In genomic region chr2:192127434-192127833, GRCh38 we compare ENCODE assay signal across 18 cellular contexts.
DNase-seq lines count a peak whose midpoint lies in the region; ATAC-seq and TF ChIP-seq lines count a peak whose summit lies in the region.
"Had no signal": no experiment of that assay in that cellular context is flagged by ENCODE, and none has a peak within 500 bp of the region (broad histone marks: within the 10 kb centered on the region; RNA-seq: fewer than 3 reads in every experiment).

No MANE protein-coding gene starts in this region.

- TF ChIP-seq CTCF in left lung (IDR thresholded peaks at IDR 0.05) (no peak), omental fat pad (IDR thresholded peaks at IDR 0.05) (no peak)

- H3K27me3 ChIP-seq in left lung = no peaks in the 10 kb centered on the region
- no peaks in the 10 kb centered on the region for H3K27me3 ChIP-seq in subcutaneous abdominal adipose tissue (ENCODE audit: control insufficient read depth in 5 of 5, insufficient read depth in 4 of 5, low read length in 5 of 5)
- H3K27me3 ChIP-seq: Peyer's patch had no signal

- H3K9me3 ChIP-seq in left lung (no peaks in the 10 kb centered on the region), subcutaneous abdominal adipose tissue (ENCODE audit: control insufficient read depth in 5 of 5, low read length in 5 of 5) (peaks cover 0 to 2% (median 0%) of the 10 kb centered on the region in 5 donors)
- H3K9me3 ChIP-seq: Peyer's patch had no signal

- ATAC-seq in left lung (peak; percentile 32), omental fat pad (ENCODE audit: low FRiP score) (no peak)

- H3K27ac ChIP-seq in cingulate gyrus (ENCODE audit: low read depth, low read length) = peak overlapping the region; percentile 65
- no peak overlapping the region for H3K27ac ChIP-seq in left lung
- H3K27ac ChIP-seq in subcutaneous abdominal adipose tissue (ENCODE audit: low read depth, low read length) = peak overlapping the region; percentile 84
- H3K27ac ChIP-seq: Peyer's patch had no signal

- DNase-seq in fibroblast of peridontal ligament (ENCODE audit: extremely low read depth) (peak; percentile 56), left lung (no peak), DMS114 treated with DMSO at 0.1 percent for 48 hours (lab: John Stamatoyannopoulos, UW; ENCODE audit: unreplicated experiment) (no peak), omental fat pad (ENCODE audit: low spot score) (no peak), hepatic stellate cell (ENCODE audit: low spot score) (no peak)
- DNase-seq: ACHN, AML-193, DMS153, EL, H7, Kasumi-1, NCI-H1694 treated with DMSO at 0.1 percent for 48 hours, NCI-H2107, NCI-H226, NCI-H524 treated with DMSO at 0.1 percent for 48 hours, Peyer's patch had no signal

- H3K9ac ChIP-seq in subcutaneous abdominal adipose tissue (ENCODE audit: low read length in 5 of 5) = no peak overlapping the region

- no peaks in the 10 kb centered on the region for H3K4me1 ChIP-seq in left lung
- peaks cover 0 to 49% (median 31%) of the 10 kb centered on the region in 5 donors for H3K4me1 ChIP-seq in subcutaneous abdominal adipose tissue (ENCODE audit: control insufficient read depth in 5 of 5, insufficient read depth in 5 of 5, low read length in 5 of 5)
- H3K4me1 ChIP-seq: Peyer's patch had no signal

- H3K4me3 ChIP-seq in left lung (no peak overlapping the region), subcutaneous abdominal adipose tissue (ENCODE audit: low read depth in 1 of 5, low read length in 5 of 5) (no peak overlapping the region)
- H3K4me3 ChIP-seq: Peyer's patch had no signal

- H3K36me3 ChIP-seq in left lung = no peaks in the 10 kb centered on the region
- no peaks in the 10 kb centered on the region for H3K36me3 ChIP-seq in subcutaneous abdominal adipose tissue (ENCODE audit: control insufficient read depth in 5 of 5, insufficient read depth in 5 of 5, low read length in 5 of 5)
- H3K36me3 ChIP-seq: Peyer's patch had no signal

- intact Hi-C loops in left lung (cut with DNase I) = no loop called here

Comparison
In these comparisons a context has a peak if more than half of its experiments do, and no peak if none do; other contexts are left out.
1. H3K27ac ChIP-seq: peak in cingulate gyrus (single experiment) and subcutaneous abdominal adipose tissue (single experiment); none in left lung (0 of 2).